In the genomic region with DNA sequence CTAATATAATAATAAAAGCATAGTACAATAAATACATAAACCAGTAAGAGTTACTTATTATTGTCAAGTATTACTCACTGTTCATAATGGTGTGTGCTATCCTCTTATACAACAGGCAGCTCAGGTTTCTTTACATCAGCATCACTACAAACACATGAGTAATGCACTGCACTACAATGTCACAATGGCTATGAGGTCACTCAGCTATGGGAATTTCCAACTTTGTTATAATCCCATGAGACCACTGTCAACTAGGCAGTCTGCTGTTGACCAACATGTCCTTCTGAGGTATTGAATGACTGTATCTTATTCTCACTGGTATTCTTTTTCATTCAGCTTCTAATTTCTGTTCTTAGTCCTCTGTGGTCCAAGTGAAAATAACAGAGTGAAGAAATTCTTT, we compare ENCODE assay signal across 11 cellular contexts.
DNase-seq lines count a peak whose midpoint lies in the region; ATAC-seq and TF ChIP-seq lines count a peak whose summit lies in the region.
"Had no signal": no experiment of that assay in that cellular context is flagged by ENCODE, and none has a peak within 500 bp of the region (broad histone marks: within the 10 kb centered on the region; RNA-seq: fewer than 3 reads in every experiment).

No MANE protein-coding gene starts in this region.

- in situ Hi-C loops in gastrocnemius medialis (cut with MboI; ENCODE audit: low sequenced_read_pairs in 4 of 4) = no loop called here

- no peak for TF ChIP-seq POLR2A in gastrocnemius medialis (IDR thresholded peaks at IDR 0.05)

- no peaks in the 10 kb centered on the region for H3K9me3 ChIP-seq in gastrocnemius medialis

- TF ChIP-seq CTCF in GM12865 (IDR thresholded peaks at IDR 0.05; ENCODE audit: insufficient read depth, low read depth, low read length, missing control alignments) = no peak
- no peak for TF ChIP-seq CTCF in gastrocnemius medialis (IDR thresholded peaks at IDR 0.05 in 4 of 5, conservative IDR thresholded peaks at IDR 0.05 in 1 of 5)

- no peaks in the 10 kb centered on the region for H3K27me3 ChIP-seq in gastrocnemius medialis

- H3K36me3 ChIP-seq in gastrocnemius medialis = no peaks in the 10 kb centered on the region

- H3K4me1 ChIP-seq in gastrocnemius medialis = no peaks in the 10 kb centered on the region

- no peak overlapping the region for H3K27ac ChIP-seq in gastrocnemius medialis

- DNase-seq in GM12865 (ENCODE audit: low read depth) (peak; percentile 5), T1000 (lab: John Stamatoyannopoulos, UW) (peak; percentile 22), kidney glomerular epithelial cell (lab: John Stamatoyannopoulos, UW) (peak; percentile 12), NCI-H187 treated with DMSO at 0.1 percent for 48 hours (lab: John Stamatoyannopoulos, UW) (no peak), gastrocnemius medialis (no peak), cerebellar nuclear complex (lab: John Stamatoyannopoulos, UW) (no peak), NCI-H2227 treated with DMSO at 0.1 percent for 48 hours (lab: John Stamatoyannopoulos, UW) (no peak)
- DNase-seq: activated CD4-positive, CD25-positive, alpha-beta regulatory T cell; H7 had no signal

- intact Hi-C loops in gastrocnemius medialis (cut with DNase I; ENCODE audit: low total_unique reads) = no loop called here

- ATAC-seq in HG02938 (IDR thresholded peaks at IDR 0.05; ENCODE audit: unreplicated experiment) (peak; percentile 40), gastrocnemius medialis (no peak)
- ATAC-seq: K562 had no signal

- H3K4me3 ChIP-seq in GM12865 (ENCODE audit: low read depth, low read length) (no peak overlapping the region), gastrocnemius medialis (no peak overlapping the region)
- H3K4me3 ChIP-seq: K562 had no signal

Comparison
In these comparisons a context has a peak if more than half of its experiments do, and no peak if none do; other contexts are left out.
1. DNase-seq: peak in GM12865 (single experiment), T1000 (single experiment) and kidney glomerular epithelial cell (single experiment); none in NCI-H187 treated with DMSO at 0.1 percent for 48 hours (single experiment), gastrocnemius medialis (0 of 2), cerebellar nuclear complex (0 of 2) and NCI-H2227 treated with DMSO at 0.1 percent for 48 hours (single experiment).